9 cellular contexts compared by ENCODE assay signal in the genomic region with DNA sequence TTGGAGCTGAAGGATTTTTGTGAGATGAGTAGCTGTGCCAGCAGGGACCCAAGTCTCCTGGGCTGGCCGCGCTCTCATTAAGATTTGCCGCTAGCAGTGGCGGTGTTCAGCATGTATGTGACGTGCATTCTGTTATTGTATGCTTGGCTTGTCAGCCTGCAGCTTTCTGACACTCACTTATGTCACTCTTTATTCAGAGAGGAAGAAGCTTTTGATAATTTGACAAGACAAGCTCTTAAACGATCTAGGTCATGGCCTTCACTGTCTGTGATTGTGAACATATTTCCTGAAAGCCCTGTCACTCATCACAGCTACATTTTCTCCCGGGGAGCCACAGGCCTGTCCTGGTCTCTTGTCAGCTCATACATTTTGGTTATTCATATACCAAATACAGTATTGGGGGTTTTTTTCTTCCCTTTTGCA.
DNase-seq lines count a peak whose midpoint lies in the region; ATAC-seq, FAIRE-seq and TF ChIP-seq lines count a peak whose summit lies in the region.
"Had no signal": no experiment of that assay in that cellular context is flagged by ENCODE, and none has a peak within 500 bp of the region (broad histone marks: within the 10 kb centered on the region; RNA-seq: fewer than 3 reads in every experiment).

No MANE protein-coding gene starts in this region.

- TF ChIP-seq POLR2A in breast epithelium (IDR thresholded peaks at IDR 0.05) = no peak

- H3K4me3 ChIP-seq in left ventricle myocardium inferior (no peak overlapping the region), breast epithelium (no peak overlapping the region)

- intact Hi-C loops in Right ventricle myocardium superior (cut with DNase I) (no loop called here), left ventricle myocardium inferior (cut with micrococcal nuclease) (no loop called here), breast epithelium (cut with DNase I; ENCODE audit: low total_unique reads) (no loop called here)

- TF ChIP-seq CTCF in left ventricle myocardium inferior (IDR thresholded peaks at IDR 0.05; ENCODE audit: borderline replicate concordance) (no peak), VCaP (conservative IDR thresholded peaks at IDR 0.05) (no peak), breast epithelium (IDR thresholded peaks at IDR 0.05) (no peak)

- ATAC-seq in Right ventricle myocardium superior (ENCODE audit: poor library complexity) (peak; percentile 59), HG03095 (IDR thresholded peaks at IDR 0.05; ENCODE audit: unreplicated experiment) (peak; percentile 64)

- H3K27ac ChIP-seq in left ventricle myocardium inferior (replicated peaks) = no peak overlapping the region
- H3K27ac ChIP-seq in VCaP = peak overlapping the region; percentile 48
- H3K27ac ChIP-seq in breast epithelium = no peak overlapping the region

- H3K36me3 ChIP-seq in left ventricle myocardium inferior (peaks cover 10% of the 10 kb centered on the region), breast epithelium (peaks cover 4% of the 10 kb centered on the region)

- H3K9me3 ChIP-seq in left ventricle myocardium inferior (replicated peaks) (peaks cover 11% of the 10 kb centered on the region), breast epithelium (no peaks in the 10 kb centered on the region)

- H3K4me1 ChIP-seq in left ventricle myocardium inferior (peaks cover 13% of the 10 kb centered on the region), breast epithelium (no peaks in the 10 kb centered on the region)

- DNase-seq in Right ventricle myocardium superior (no peak), left ventricle myocardium inferior (no peak), urothelium cell line (ENCODE audit: low spot score) (no peak), inferior parietal cortex (ENCODE audit: extremely low spot score) (no peak), breast epithelium (ENCODE audit: low spot score in 2 of 2) (no peak)
- no peak for DNase-seq in stimulated activated CD4-positive, alpha-beta T cell treated with anti-CD3 and anti-CD28 coated beads, Interleukin-12 subunit alpha, Interleukin-12 subunit beta, amount 100 ng/mL, for 4 hours
- DNase-seq: CD4-positive, alpha-beta memory T cell had no signal

- FAIRE-seq in urothelium cell line (lab: Jason Lieb, UNC) = peak; percentile 59

- H3K27me3 ChIP-seq in left ventricle myocardium inferior (ENCODE audit: low read depth) (no peaks in the 10 kb centered on the region), breast epithelium (no peaks in the 10 kb centered on the region)
